Comparison of ENCODE assay signal across 3 cellular contexts in genomic region chr17:12907477-12907876, GRCh38.
A peak's percentile ranks its signal among the peaks of the same experiment; 100 is the strongest.
TF ChIP-seq lines count a peak whose summit lies in the region.

No MANE protein-coding gene starts in this region.

TF ChIP-seq in SK-N-SH, 30 proteins besides CTCF, POLR2A, EP300 and RAD21 (continued from another document):
- TF ChIP-seq RCOR1 (IDR thresholded peaks at IDR 0.05; ENCODE audit: low read length) (no peak), GATA2 (CRISPR knock-in tag; IDR thresholded peaks at IDR 0.05) (no peak), NRF1 (IDR thresholded peaks at IDR 0.05; ENCODE audit: low read depth, low read length) (no peak), USF2 (IDR thresholded peaks at IDR 0.05; ENCODE audit: borderline replicate concordance, low read depth, low read length) (no peak), JUND (IDR thresholded peaks at IDR 0.05) (no peak), MEF2A (IDR thresholded peaks at IDR 0.05; ENCODE audit: borderline replicate concordance, low read depth) (no peak), TEAD4 (IDR thresholded peaks at IDR 0.05; ENCODE audit: borderline replicate concordance, insufficient read depth) (no peak), FOXM1 (IDR thresholded peaks at IDR 0.05; ENCODE audit: low read depth) (no peak), FOSL2 (IDR thresholded peaks at IDR 0.05; ENCODE audit: borderline replicate concordance, low read depth) (no peak), MXI1 (IDR thresholded peaks at IDR 0.05; ENCODE audit: low read depth, low read length) (no peak), FOXJ3 (CRISPR knock-in tag; IDR thresholded peaks at IDR 0.05) (no peak), TCF12 (IDR thresholded peaks at IDR 0.05) (no peak), GABPA (IDR thresholded peaks at IDR 0.05; ENCODE audit: low read depth) (no peak), SMC3 (IDR thresholded peaks at IDR 0.05; ENCODE audit: low read depth, low read length) (no peak), ELF1 (IDR thresholded peaks at IDR 0.05) (no peak), REST (IDR thresholded peaks at IDR 0.05; ENCODE audit: low read depth, low read length) (no peak), NFIC (IDR thresholded peaks at IDR 0.05; ENCODE audit: borderline replicate concordance) (no peak)

TF ChIP-seq in WTC11, 78 proteins besides CTCF, POLR2A, EP300 and RAD21:
- TF ChIP-seq GTF2I (CRISPR knock-in tag; conservative IDR thresholded peaks at IDR 0.05) (0 out of 2 replicates have a peak, but pooled peaks have one; percentile 18), JAZF1 (CRISPR knock-in tag; IDR thresholded peaks at IDR 0.05) (no peak)
TF ChIP-seq in WTC11: peak in this region for 1.

TF ChIP-seq in H1, 55 proteins besides CTCF, POLR2A, EP300 and RAD21 (continued from another document):
- peak in 1 of 2 experiments; percentile 49; a peak in 1 of 4 replicates for TF ChIP-seq HDAC2 (IDR thresholded peaks at IDR 0.05; ENCODE audit: borderline replicate concordance in 1 of 2, low read depth in 2 of 2, low read length in 2 of 2)
- no peak for TF ChIP-seq RNF2 (IDR thresholded peaks at IDR 0.05; ENCODE audit: borderline replicate concordance, low read depth, low read length, missing control alignments, poor library complexity, severe bottlenecking)
- TF ChIP-seq E2F6 (IDR thresholded peaks at IDR 0.05): no peak
- no peak for TF ChIP-seq JUND (IDR thresholded peaks at IDR 0.05; ENCODE audit: low read length)
- no peak for TF ChIP-seq CHD7 (IDR thresholded peaks at IDR 0.05; ENCODE audit: insufficient replicate concordance, low read length)
- TF ChIP-seq USF2 (IDR thresholded peaks at IDR 0.05; ENCODE audit: low read length): no peak
